ENCODE assay signal across 17 cellular contexts in the genomic region with DNA sequence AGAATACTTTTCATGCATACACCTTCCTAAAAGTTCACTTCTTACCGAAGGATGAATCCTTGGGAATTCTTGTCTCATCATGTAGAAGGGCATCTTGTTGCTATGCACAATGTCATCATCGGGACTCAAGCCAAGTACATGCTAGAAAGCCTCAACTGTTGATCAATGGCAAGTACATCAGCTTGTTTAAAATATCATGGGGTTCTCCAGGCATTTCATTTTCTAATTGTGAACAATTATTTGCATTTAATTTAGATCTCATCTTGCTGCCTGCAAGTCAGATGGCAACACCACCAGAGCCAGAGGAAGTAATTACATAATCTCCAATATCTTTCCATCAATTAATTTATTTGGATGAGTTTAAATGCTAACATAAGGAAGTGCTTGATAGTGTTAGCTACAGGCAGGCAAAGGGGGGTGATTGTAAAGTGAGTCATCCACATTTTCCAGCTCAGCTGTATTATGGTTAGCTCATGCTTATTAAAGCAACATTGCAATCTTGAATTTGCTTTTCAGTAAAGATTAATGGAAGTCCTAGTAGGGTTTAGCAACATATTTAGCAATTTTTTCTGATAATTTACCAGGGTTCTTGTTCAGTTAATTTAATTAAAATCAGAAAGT.
DNase-seq lines count a peak whose midpoint lies in the region; ATAC-seq and TF ChIP-seq lines count a peak whose summit lies in the region.
"Had no signal": no experiment of that assay in that cellular context is flagged by ENCODE, and none has a peak within 500 bp of the region (broad histone marks: within the 10 kb centered on the region; RNA-seq: fewer than 3 reads in every experiment).

No MANE protein-coding gene starts in this region.

- 69 to 92% (median 82%) methylated on average over 2 of the region's 2 CpGs for WGBS in spleen, 5 donors

- H3K36me3 ChIP-seq in spleen = no peaks in the 10 kb centered on the region
- H3K36me3 ChIP-seq: colonic mucosa, left lung, neutrophil, stomach had no signal

- peak; percentile 14 for DNase-seq in Caki2 (ENCODE audit: low read depth)
- DNase-seq in NCI-H446 (lab: John Stamatoyannopoulos, UW) = peak; percentile 7 to 59
- DNase-seq in dermis microvascular lymphatic vessel endothelial cell (ENCODE audit: low read depth in 2 of 2) = peak; percentile 3 to 50
- DNase-seq in non-pigmented ciliary epithelial cell (ENCODE audit: low read depth) = peak; percentile 24
- no peak for DNase-seq in spleen
- DNase-seq in RPMI8226 = no peak
- DNase-seq: activated CD4-positive, alpha-beta memory T cell treated with anti-CD3 and anti-CD28 coated beads, Interleukin-2, amount 10 ng/mL, durations not matched to agents 7 days and 5 days; activated naive CD4-positive, alpha-beta T cell treated with Interleukin-2 at 50 U/mL for 16 hours; CD4-positive, CD25-positive, alpha-beta regulatory T cell; colonic mucosa; glutamatergic neuron; left lung; stomach; T1000 had no signal

- H3K27ac ChIP-seq in spleen = no peak overlapping the region
- H3K27ac ChIP-seq: colonic mucosa, left lung, neutrophil, stomach had no signal

- no peak for TF ChIP-seq CTCF in spleen (IDR thresholded peaks at IDR 0.05 in 8 of 11, conservative IDR thresholded peaks at IDR 0.05 in 3 of 11)

- ATAC-seq in GM19395 (IDR thresholded peaks at IDR 0.05; ENCODE audit: unreplicated experiment) (no peak), HG02884 (IDR thresholded peaks at IDR 0.05; ENCODE audit: unreplicated experiment) (no peak)
- ATAC-seq: left lung had no signal

- no peak for TF ChIP-seq POLR2A in spleen (IDR thresholded peaks at IDR 0.05)

- in situ Hi-C loops in Caki2 (cut with HindIII; ENCODE audit: low pct_unique_long_range_greater_than_20kb, low sequenced_read_pairs) = no loop called here

- H3K9me3 ChIP-seq in spleen = no peaks in the 10 kb centered on the region
- H3K9me3 ChIP-seq: colonic mucosa, left lung, neutrophil, stomach had no signal

- no peak overlapping the region for H3K4me3 ChIP-seq in spleen
- H3K4me3 ChIP-seq: colonic mucosa, left lung, stomach had no signal

- no peaks in the 10 kb centered on the region for H3K4me1 ChIP-seq in spleen
- H3K4me1 ChIP-seq: colonic mucosa, left lung, stomach had no signal

- intact Hi-C loops in spleen (cut with DNase I; ENCODE audit: low total_unique reads) = no loop called here

- H3K27me3 ChIP-seq in spleen (replicated peaks in 1 of 7) = no peaks in the 10 kb centered on the region
- H3K27me3 ChIP-seq: colonic mucosa, left lung, neutrophil, stomach had no signal

Comparison
In these comparisons a context has a peak if more than half of its experiments do, and no peak if none do; other contexts are left out.
1. DNase-seq: peak in Caki2 (single experiment), NCI-H446 (2 of 2), dermis microvascular lymphatic vessel endothelial cell (2 of 2) and non-pigmented ciliary epithelial cell (single experiment); none in spleen (single experiment) and RPMI8226 (single experiment).